In the genomic region with DNA sequence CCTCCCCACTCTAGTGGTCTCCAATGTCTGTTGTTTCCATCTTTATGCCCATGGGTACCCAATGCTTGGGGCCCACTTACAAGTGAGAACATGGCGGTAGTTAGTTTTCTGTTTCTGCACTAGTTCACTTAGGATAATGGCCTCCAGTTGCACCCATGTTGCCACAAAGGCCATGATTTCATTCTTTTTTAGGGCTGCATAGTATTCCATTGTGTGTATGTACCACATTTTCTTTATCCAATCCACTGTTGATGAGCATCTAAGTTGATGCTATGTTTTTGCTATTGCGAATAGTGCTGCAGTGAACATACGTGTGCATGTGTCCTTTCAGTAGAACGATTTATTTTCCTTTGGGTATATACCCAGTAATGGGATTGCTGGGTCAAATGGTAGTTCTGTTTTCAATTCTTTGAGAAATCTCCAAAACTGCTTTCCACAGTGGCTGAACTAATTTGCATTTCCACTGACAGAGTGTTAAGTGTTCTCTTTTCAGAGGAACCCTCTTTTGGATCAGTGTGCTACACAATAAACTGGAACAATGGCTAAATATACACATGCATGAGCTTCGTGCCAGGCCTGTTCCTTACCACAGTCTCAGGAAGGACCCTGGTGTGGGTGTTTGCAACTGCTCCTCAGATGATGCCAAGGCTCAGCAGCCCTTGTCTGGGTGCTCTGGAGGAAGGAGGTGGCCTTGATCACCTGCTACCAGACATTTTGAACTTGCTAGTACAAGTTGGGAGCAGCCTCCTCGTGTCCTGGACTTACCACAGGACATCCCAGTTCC, we compare ENCODE assay signal across 2 cellular contexts.
TF ChIP-seq lines count a peak whose summit lies in the region.

No MANE protein-coding gene starts in this region.

TF ChIP-seq in HepG2, 621 proteins besides CTCF, POLR2A, EP300 and RAD21:
- TF ChIP-seq ZBTB7B (CRISPR knock-in tag; IDR thresholded peaks at IDR 0.05): no peak
- TF ChIP-seq ZNF101 (CRISPR knock-in tag; IDR thresholded peaks at IDR 0.05; ENCODE audit: borderline replicate concordance, low read depth): no peak
- no peak for TF ChIP-seq ZFP36 (IDR thresholded peaks at IDR 0.05; ENCODE audit: borderline replicate concordance, low read depth, low read length, partially characterized antibody)
- no peak for TF ChIP-seq EZH2 (conservative IDR thresholded peaks at IDR 0.05; ENCODE audit: low read depth, low read length)
- TF ChIP-seq SNRNP70 (IDR thresholded peaks at IDR 0.05; ENCODE audit: low read depth, low read length): no peak
- no peak for TF ChIP-seq MTA3 (CRISPR knock-in tag; IDR thresholded peaks at IDR 0.05)
- no peak for TF ChIP-seq REL (CRISPR knock-in tag; conservative IDR thresholded peaks at IDR 0.05)
- TF ChIP-seq, protein P1, sequence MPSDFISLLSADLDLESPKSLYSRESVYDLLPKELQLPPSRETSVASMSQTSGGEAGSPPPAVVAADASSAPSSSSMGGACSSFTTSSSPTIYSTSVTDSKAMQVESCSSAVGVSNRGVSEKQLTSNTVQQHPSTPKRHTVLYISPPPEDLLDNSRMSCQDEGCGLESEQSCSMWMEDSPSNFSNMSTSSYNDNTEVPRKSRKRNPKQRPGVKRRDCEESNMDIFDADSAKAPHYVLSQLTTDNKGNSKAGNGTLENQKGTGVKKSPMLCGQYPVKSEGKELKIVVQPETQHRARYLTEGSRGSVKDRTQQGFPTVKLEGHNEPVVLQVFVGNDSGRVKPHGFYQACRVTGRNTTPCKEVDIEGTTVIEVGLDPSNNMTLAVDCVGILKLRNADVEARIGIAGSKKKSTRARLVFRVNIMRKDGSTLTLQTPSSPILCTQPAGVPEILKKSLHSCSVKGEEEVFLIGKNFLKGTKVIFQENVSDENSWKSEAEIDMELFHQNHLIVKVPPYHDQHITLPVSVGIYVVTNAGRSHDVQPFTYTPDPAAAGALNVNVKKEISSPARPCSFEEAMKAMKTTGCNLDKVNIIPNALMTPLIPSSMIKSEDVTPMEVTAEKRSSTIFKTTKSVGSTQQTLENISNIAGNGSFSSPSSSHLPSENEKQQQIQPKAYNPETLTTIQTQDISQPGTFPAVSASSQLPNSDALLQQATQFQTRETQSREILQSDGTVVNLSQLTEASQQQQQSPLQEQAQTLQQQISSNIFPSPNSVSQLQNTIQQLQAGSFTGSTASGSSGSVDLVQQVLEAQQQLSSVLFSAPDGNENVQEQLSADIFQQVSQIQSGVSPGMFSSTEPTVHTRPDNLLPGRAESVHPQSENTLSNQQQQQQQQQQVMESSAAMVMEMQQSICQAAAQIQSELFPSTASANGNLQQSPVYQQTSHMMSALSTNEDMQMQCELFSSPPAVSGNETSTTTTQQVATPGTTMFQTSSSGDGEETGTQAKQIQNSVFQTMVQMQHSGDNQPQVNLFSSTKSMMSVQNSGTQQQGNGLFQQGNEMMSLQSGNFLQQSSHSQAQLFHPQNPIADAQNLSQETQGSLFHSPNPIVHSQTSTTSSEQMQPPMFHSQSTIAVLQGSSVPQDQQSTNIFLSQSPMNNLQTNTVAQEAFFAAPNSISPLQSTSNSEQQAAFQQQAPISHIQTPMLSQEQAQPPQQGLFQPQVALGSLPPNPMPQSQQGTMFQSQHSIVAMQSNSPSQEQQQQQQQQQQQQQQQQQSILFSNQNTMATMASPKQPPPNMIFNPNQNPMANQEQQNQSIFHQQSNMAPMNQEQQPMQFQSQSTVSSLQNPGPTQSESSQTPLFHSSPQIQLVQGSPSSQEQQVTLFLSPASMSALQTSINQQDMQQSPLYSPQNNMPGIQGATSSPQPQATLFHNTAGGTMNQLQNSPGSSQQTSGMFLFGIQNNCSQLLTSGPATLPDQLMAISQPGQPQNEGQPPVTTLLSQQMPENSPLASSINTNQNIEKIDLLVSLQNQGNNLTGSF (CRISPR knock-in tag; IDR thresholded peaks at IDR 0.05): no peak

TF ChIP-seq in H1, 55 proteins besides CTCF, POLR2A, EP300 and RAD21:
- peak; percentile 40; the same call in 1 of the 2 replicates for TF ChIP-seq KDM1A (IDR thresholded peaks at IDR 0.05; ENCODE audit: borderline replicate concordance, low read length)
- no peak for TF ChIP-seq BCL11A (IDR thresholded peaks at IDR 0.05; ENCODE audit: low read depth in 2 of 2, low read length in 2 of 2)
TF ChIP-seq in H1: peak in this region for 1.
